In the genomic region with DNA sequence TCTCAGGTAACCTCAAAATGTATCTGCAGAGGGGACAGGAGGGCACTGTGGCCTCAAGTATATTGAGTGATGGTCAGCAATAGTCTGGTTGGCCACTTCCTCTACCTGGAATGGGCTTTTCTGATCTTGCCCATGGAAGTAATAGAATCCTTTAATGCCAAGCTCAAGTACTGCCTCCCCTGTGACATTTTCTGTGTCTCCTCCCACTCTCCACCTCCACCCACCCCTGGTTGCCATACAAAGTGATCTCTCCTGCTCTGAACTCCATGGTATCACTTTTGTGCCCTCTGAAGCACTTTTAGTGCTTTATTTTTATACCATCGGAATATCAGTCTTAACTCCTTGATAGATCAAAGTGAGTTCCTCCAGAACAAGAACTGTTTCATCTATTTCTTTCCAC, we compare ENCODE assay signal across 9 cellular contexts. TPM values are rescaled to one million over a fixed set of nuclear protein-coding genes. Genes with fewer than 3 reads are reported as not detected.
"Had no signal": no experiment of that assay in that cellular context is flagged by ENCODE, and none has a peak within 500 bp of the region (broad histone marks: within the 10 kb centered on the region; RNA-seq: fewer than 3 reads in every experiment).

No MANE protein-coding gene starts in this region.

- H3K27ac Mint-ChIP-seq: IgD-negative memory B cell had no signal

- H3K27ac ChIP-seq: GM23248, HL-60 had no signal

- ATAC-seq: HCT116, HepG2 had no signal

- H3K9me3 ChIP-seq: HAP-1 had no signal

- H2AFZ ChIP-seq: GM23248 had no signal

- H3K36me3 Mint-ChIP-seq: IgD-negative memory B cell had no signal

- DNase-seq: GM23248, GOT3, H7, KBM-7 had no signal

- H3K4me1 ChIP-seq: HAP-1 had no signal

- H3K36me3 ChIP-seq: HAP-1 had no signal

- H3K4me3 ChIP-seq: GM23248, HAP-1 had no signal

- H3K4me3 Mint-ChIP-seq: IgD-negative memory B cell had no signal

- H3K9ac ChIP-seq: GM23248 had no signal

RNA-seq across cellular contexts. Expression of a gene that starts 9.2 kb away (rescaled TPM):
- total RNA-seq: GM23248 had no signal
- polyA plus RNA-seq: IgD-negative memory B cell had no signal

RNA-seq across cellular contexts. Expression of a gene that starts 36.6 kb away (rescaled TPM):
- total RNA-seq: HepG2 had no signal
- polyA plus RNA-seq: HepG2, IgD-negative memory B cell had no signal
